In genomic region chr4:178856139-178856800, GRCh38 we compare ENCODE assay signal across 32 cellular contexts.
"Had no signal": no experiment of that assay in that cellular context is flagged by ENCODE, and none has a peak within 500 bp of the region (broad histone marks: within the 10 kb centered on the region; RNA-seq: fewer than 3 reads in every experiment).

No MANE protein-coding gene starts in this region.

- DNase-seq: activated CD4-positive, alpha-beta memory T cell treated with anti-CD3 and anti-CD28 coated beads for 36 hours; activated CD4-positive, alpha-beta T cell treated with anti-CD3 and anti-CD28 coated beads for 36 hours; activated CD4-positive, alpha-beta T cell treated with anti-CD3 and anti-CD28 coated beads, Interleukin-2, amount 10 ng/mL, durations not matched to agents 24 days and 14 days; activated CD4-positive, CD25-positive, alpha-beta regulatory T cell; activated CD4-positive, CD25-positive, alpha-beta regulatory T cell treated with anti-CD3 and anti-CD28 coated beads, Interleukin-2, amount 50 U/mL, for 72 hours; activated CD8-positive, alpha-beta memory T cell treated with anti-CD3 and anti-CD28 coated beads, Interleukin-2, amount 10 ng/mL, durations not matched to agents 7 days and 5 days; activated CD8-positive, alpha-beta memory T cell treated with anti-CD3 and anti-CD28 coated beads, Interleukin-2, amount 50 U/mL, for 4 hours; activated CD8-positive, alpha-beta T cell treated with anti-CD3 and anti-CD28 coated beads, Interleukin-2, amount 10 ng/mL, durations not matched to agents 7 days and 5 days; activated effector memory CD4-positive, alpha-beta T cell treated with anti-CD3 and anti-CD28 coated beads, Interleukin-2, amount 50 U/mL, for 16 hours; activated naive CD4-positive, alpha-beta T cell treated with anti-CD3 and anti-CD28 coated beads for 36 hours; activated naive CD8-positive, alpha-beta T cell treated with anti-CD3 and anti-CD28 coated beads for 36 hours; activated naive CD8-positive, alpha-beta T cell treated with anti-CD3 and anti-CD28 coated beads, Interleukin-2, amount 50 U/mL, for 24 hours; activated T-cell treated with anti-CD3 and anti-CD28 coated beads, Interleukin-2, amount 50 U/mL, for 1 hour; activated T-cell treated with anti-CD3 and anti-CD28 coated beads, Interleukin-2, amount 50 U/mL, for 48 hours; adrenal gland; amygdala; aorta; body of pancreas; caudate nucleus; cerebellar nuclear complex; colonic mucosa; effector CD8-positive, alpha-beta T cell; esophagus squamous epithelium; foreskin melanocyte; T-helper 1 cell; T-helper 17 cell; T1000; WERI-Rb-1 had no signal

- FAIRE-seq: endometrium, endothelial cell of umbilical vein had no signal

- H3K4me1 ChIP-seq: adrenal gland, body of pancreas, colonic mucosa, esophagus squamous epithelium, gastroesophageal sphincter had no signal

- H3K4me3 ChIP-seq: adrenal gland, body of pancreas, colonic mucosa, esophagus squamous epithelium, gastroesophageal sphincter had no signal

- H3K27me3 ChIP-seq: adrenal gland, body of pancreas, colonic mucosa, esophagus squamous epithelium, gastroesophageal sphincter had no signal

- H3K36me3 ChIP-seq: adrenal gland, colonic mucosa, esophagus squamous epithelium, gastroesophageal sphincter, WERI-Rb-1 had no signal

- H3K9me3 ChIP-seq: adrenal gland, body of pancreas, colonic mucosa, esophagus squamous epithelium, gastroesophageal sphincter had no signal

- H3K27ac ChIP-seq: adrenal gland, body of pancreas, colonic mucosa, epithelial cell of prostate, esophagus squamous epithelium, gastroesophageal sphincter, WERI-Rb-1 had no signal

- ATAC-seq: activated CD4-positive, alpha-beta T cell treated with anti-CD3 and anti-CD28 coated beads for 36 hours; activated CD8-positive, alpha-beta memory T cell treated with anti-CD3 and anti-CD28 coated beads, Interleukin-2, amount 10 ng/mL, durations not matched to agents 7 days and 5 days; activated CD8-positive, alpha-beta T cell treated with anti-CD3 and anti-CD28 coated beads, Interleukin-2, amount 10 ng/mL, durations not matched to agents 7 days and 5 days; activated naive CD8-positive, alpha-beta T cell treated with anti-CD3 and anti-CD28 coated beads, Interleukin-2, amount 50 U/mL, for 24 hours; body of pancreas; gastroesophageal sphincter; T-helper 17 cell had no signal
